ENCODE assay signal across 8 cellular contexts in genomic region chr4:163167333-163167626, GRCh38. TPM values are rescaled to one million over a fixed set of nuclear protein-coding genes. Genes with fewer than 3 reads are reported as not detected.
DNase-seq lines count a peak whose midpoint lies in the region; ATAC-seq, FAIRE-seq and TF ChIP-seq lines count a peak whose summit lies in the region.

No MANE protein-coding gene starts in this region.

- no peaks in the 10 kb centered on the region for H3K9me3 ChIP-seq in BE2C
- H3K9me3 ChIP-seq in Loucy (ENCODE audit: insufficient read depth, low read depth, low read length), result no peaks in the 10 kb centered on the region

- FAIRE-seq in H54 (lab: Jason Lieb, UNC), result no peak

- peak overlapping the region; percentile 94 to 98 for H3K27ac Mint-ChIP-seq in natural killer cell

- H3K9me3 Mint-ChIP-seq in natural killer cell, result no peaks in the 10 kb centered on the region

- DNase-seq in BE2C (no peak), dorsolateral prefrontal cortex (no peak), natural killer cell (no peak), H54 (ENCODE audit: insufficient read length, low spot score) (no peak), NCI-H2107 treated with DMSO at 0.1 percent for 48 hours (lab: John Stamatoyannopoulos, UW; ENCODE audit: unreplicated experiment) (no peak), NCI-H774 (lab: John Stamatoyannopoulos, UW) (no peak)

- H2AFZ ChIP-seq in Loucy (ENCODE audit: low read length), result peak overlapping the region; percentile 88

- H3K4me1 ChIP-seq in BE2C (0 out of 2 replicates have a peak, but pooled peaks cover 2% of the 10 kb centered on the region), Loucy (ENCODE audit: insufficient read depth, low read length, poor library complexity, severe bottlenecking) (peaks cover 28% of the 10 kb centered on the region)

- H3K27me3 Mint-ChIP-seq in natural killer cell (ENCODE audit: low read depth in 2 of 2), result peaks cover 6 to 8% of the 10 kb centered on the region in 2 donors

- H3K79me2 ChIP-seq in Loucy (ENCODE audit: insufficient read depth, low read length), result peaks cover 42% of the 10 kb centered on the region

- H3K36me3 ChIP-seq in BE2C, result peaks cover 10% of the 10 kb centered on the region
- no peaks in the 10 kb centered on the region for H3K36me3 ChIP-seq in Loucy (ENCODE audit: insufficient read depth, low read length)

- no peaks in the 10 kb centered on the region for H3K36me3 Mint-ChIP-seq in natural killer cell

- peaks cover 23 to 25% of the 10 kb centered on the region in 2 donors for H3K4me1 Mint-ChIP-seq in natural killer cell

- no peaks in the 10 kb centered on the region for H3F3A ChIP-seq in Loucy (ENCODE audit: low read depth)

- TF ChIP-seq CTCF in BE2C (IDR thresholded peaks at IDR 0.05; ENCODE audit: low read depth, low read length), result no peak
- no peak for TF ChIP-seq CTCF in Loucy (conservative IDR thresholded peaks at IDR 0.05; ENCODE audit: low read length)
- TF ChIP-seq CTCF in dorsolateral prefrontal cortex (IDR thresholded peaks at IDR 0.05 in 54 of 56, conservative IDR thresholded peaks at IDR 0.05 in 2 of 56; ENCODE audit: low read depth in 1 of 56, partially characterized antibody in 56 of 56), result no peak
- TF ChIP-seq CTCF in natural killer cell (IDR thresholded peaks at IDR 0.05), result no peak

- peak overlapping the region; percentile 92 for H3K4me3 ChIP-seq in BE2C (ENCODE audit: low read depth, low read length)
- peak overlapping the region; percentile 93 for H3K4me3 ChIP-seq in Loucy (ENCODE audit: low read length, poor library complexity, severe bottlenecking)
- H3K4me3 ChIP-seq in dorsolateral prefrontal cortex, result peak overlapping the region; percentile 58 to 97 (median 89)

- H3K4me2 ChIP-seq in Loucy (ENCODE audit: low read depth, low read length, poor library complexity, severe bottlenecking), result peak overlapping the region; percentile 74

- H3K27me3 ChIP-seq in BE2C, result no peaks in the 10 kb centered on the region
- H3K27me3 ChIP-seq in Loucy (ENCODE audit: insufficient read depth, low read length, poor library complexity, severe bottlenecking), result no peaks in the 10 kb centered on the region
- no peaks in the 10 kb centered on the region for H3K27me3 ChIP-seq in dorsolateral prefrontal cortex

- no peaks in the 10 kb centered on the region for H3K9me2 ChIP-seq in Loucy (replicated peaks; ENCODE audit: low read depth, low read length)

- H3K9ac ChIP-seq in Loucy (ENCODE audit: low read depth, low read length, poor library complexity, severe bottlenecking), result peak overlapping the region; percentile 88

- ATAC-seq in natural killer cell (no peak), GM21526 (IDR thresholded peaks at IDR 0.05; ENCODE audit: low FRiP score, unreplicated experiment) (no peak)

- intact Hi-C loops in dorsolateral prefrontal cortex (cut with DNase I), result loop anchor here (5.0 to 10.0 kb wide), 2 partner anchors 165 to 168 kb away; partner anchors contain the start of gene NPY1R (in 2 of the 2)
- intact Hi-C loops in natural killer cell (cut with micrococcal nuclease), result loop anchor here (2.0 to 10.0 kb wide), 4 partner anchors 18 to 1945 kb away; partner anchors contain the start of gene TMEM192

- no peak for TF ChIP-seq POLR2A in H54 (IDR thresholded peaks at IDR 0.05; ENCODE audit: low read depth, low read length)

- peak overlapping the region in 53 of 59 donors; percentile 5 to 94 (median 78) for H3K27ac ChIP-seq in dorsolateral prefrontal cortex

- peak overlapping the region; percentile 85 for H3K4me3 Mint-ChIP-seq in natural killer cell

- peaks cover 19% of the 10 kb centered on the region for H4K20me1 ChIP-seq in Loucy (ENCODE audit: insufficient read depth, low read length, poor library complexity, severe bottlenecking)

RNA-seq across cellular contexts. Expression of gene NAF1, which starts 0.6 kb away (rescaled TPM):
- 11.1 TPM for polyA plus RNA-seq in BE2C (2012; ENCODE audit: insufficient read depth, insufficient read length, low read depth)
- total RNA-seq in dorsolateral prefrontal cortex (10 to 100 TPM; 17.7 to 38.0 (median 28.3) TPM), natural killer cell (10 to 100 TPM; 28.5 to 31.7 (median 29.0) TPM)
